ENCODE assay signal across 24 cellular contexts in genomic region chr15:67385971-67386370, GRCh38.
DNase-seq lines count a peak whose midpoint lies in the region; ATAC-seq, FAIRE-seq and TF ChIP-seq lines count a peak whose summit lies in the region.
"Had no signal": no experiment of that assay in that cellular context is flagged by ENCODE, and none has a peak within 500 bp of the region (broad histone marks: within the 10 kb centered on the region; RNA-seq: fewer than 3 reads in every experiment).

No MANE protein-coding gene starts in this region.

- H3K36me3 ChIP-seq in brain microvascular endothelial cell (replicated peaks) = no peaks in the 10 kb centered on the region

- H3K27me3 Mint-ChIP-seq in HFFc6 (ENCODE audit: insufficient read depth) = peaks cover 11% of the 10 kb centered on the region

- in situ Hi-C loops in brain microvascular endothelial cell (cut with HindIII; ENCODE audit: low pct_ligation_motif_present, low sequenced_read_pairs) = no loop called here

- peak; percentile 44 for FAIRE-seq in A204.1 (lab: Jason Lieb, UNC)
- FAIRE-seq: GM12878, H1, keratinocyte had no signal

- H3K27ac Mint-ChIP-seq in HFFc6 = no peak overlapping the region
- H3K27ac Mint-ChIP-seq: activated naive CD4-positive, alpha-beta T cell treated with anti-CD3 and anti-CD28 coated beads for 36 hours; CD4-positive, CD25-positive, alpha-beta regulatory T cell had no signal

- ATAC-seq in foreskin keratinocyte = no peak
- ATAC-seq in GM18909 (IDR thresholded peaks at IDR 0.05; ENCODE audit: poor library complexity, unreplicated experiment) = no peak
- ATAC-seq: activated T-cell treated with anti-CD3 and anti-CD28 coated beads, Interleukin-2, amount 50 U/mL, for 4 hours; GM12878; right cardiac atrium had no signal

- H3K27me3 ChIP-seq in brain microvascular endothelial cell (replicated peaks) = no peaks in the 10 kb centered on the region
- peaks cover 17% of the 10 kb centered on the region for H3K27me3 ChIP-seq in foreskin keratinocyte

- no peaks in the 10 kb centered on the region for H3K36me3 Mint-ChIP-seq in HFFc6 (ENCODE audit: low read depth)
- H3K36me3 Mint-ChIP-seq: CD4-positive, CD25-positive, alpha-beta regulatory T cell had no signal

- H3K4me3 ChIP-seq in brain microvascular endothelial cell (ENCODE audit: low read depth, low read length) = no peak overlapping the region
- H3K4me3 ChIP-seq: GM12878 had no signal

- no peaks in the 10 kb centered on the region for H3K4me1 ChIP-seq in foreskin keratinocyte

- no peaks in the 10 kb centered on the region for H3K9me3 Mint-ChIP-seq in HFFc6
- H3K9me3 Mint-ChIP-seq: activated naive CD4-positive, alpha-beta T cell treated with anti-CD3 and anti-CD28 coated beads for 36 hours; activated T-cell treated with anti-CD3 and anti-CD28 coated beads, Interleukin-2, amount 50 U/mL, for 4 hours; CD4-positive, CD25-positive, alpha-beta regulatory T cell had no signal

- DNase-seq in HFFc6 (no peak), brain microvascular endothelial cell (no peak), foreskin keratinocyte (no peak), NCI-H2171 treated with DMSO at 0.1 percent for 48 hours (lab: John Stamatoyannopoulos, UW) (no peak)
- DNase-seq in activated T-cell treated with anti-CD3 and anti-CD28 coated beads, Interleukin-2, amount 50 U/mL, for 48 hours = no peak
- no peak for DNase-seq in activated CD4-positive, alpha-beta T cell treated with anti-CD3 and anti-CD28 coated beads for 48 hours
- DNase-seq: activated CD4-positive, CD25-positive, alpha-beta regulatory T cell treated with anti-CD3 and anti-CD28 coated beads, Interleukin-2, amount 50 U/mL, for 72 hours; activated naive CD4-positive, alpha-beta T cell treated with anti-CD3 and anti-CD28 coated beads for 36 hours; activated T-cell treated with anti-CD3 and anti-CD28 coated beads, Interleukin-2, amount 50 U/mL, for 4 hours; CD4-positive, CD25-positive, alpha-beta regulatory T cell; foreskin melanocyte; KG1; NCI-H1048; NCI-H2081 treated with DMSO at 0.1 percent for 48 hours; NCI-H510A treated with DMSO at 0.1 percent for 48 hours; occipital lobe; right cardiac atrium; stimulated activated CD4-positive, alpha-beta T cell treated with anti-CD3 and anti-CD28 coated beads, Interleukin-15, amount 100 ng/mL, for 24 hours had no signal

- H3K27ac ChIP-seq in brain microvascular endothelial cell (no peak overlapping the region), foreskin keratinocyte (no peak overlapping the region)
- H3K27ac ChIP-seq: RWPE1 had no signal

- no peak overlapping the region for H3K4me3 Mint-ChIP-seq in HFFc6
- H3K4me3 Mint-ChIP-seq: activated naive CD4-positive, alpha-beta T cell treated with anti-CD3 and anti-CD28 coated beads for 36 hours; activated T-cell treated with anti-CD3 and anti-CD28 coated beads, Interleukin-2, amount 50 U/mL, for 4 hours; CD4-positive, CD25-positive, alpha-beta regulatory T cell had no signal

- TF ChIP-seq CTCF in HFFc6 (IDR thresholded peaks at IDR 0.05) (peak; percentile 61), brain microvascular endothelial cell (IDR thresholded peaks at IDR 0.05; ENCODE audit: low read depth, low read length, missing control alignments) (peak; percentile 33), foreskin keratinocyte (conservative IDR thresholded peaks at IDR 0.05) (peak; percentile 24)

- H3K4me1 Mint-ChIP-seq in HFFc6 (ENCODE audit: low read depth) = no peaks in the 10 kb centered on the region
- H3K4me1 Mint-ChIP-seq: CD4-positive, CD25-positive, alpha-beta regulatory T cell had no signal
